ENCODE assay signal across 8 cellular contexts in genomic region chr1:23751050-23751814, GRCh38. TPM values are rescaled to one million over a fixed set of nuclear protein-coding genes. Genes with fewer than 3 reads are reported as not detected.
A peak's percentile ranks its signal among the peaks of the same experiment; 100 is the strongest.
DNase-seq lines count a peak whose midpoint lies in the region; ATAC-seq and TF ChIP-seq lines count a peak whose summit lies in the region.

No MANE protein-coding gene starts in this region.

- H3K36me3 Mint-ChIP-seq in brain (peaks cover 73% of the 10 kb centered on the region), type B pancreatic cell (peaks cover 26% of the 10 kb centered on the region)

- TF ChIP-seq CTCF in brain (conservative IDR thresholded peaks at IDR 0.05) = peak; percentile 50 to 70
- peak; percentile 76 for TF ChIP-seq CTCF in type B pancreatic cell (conservative IDR thresholded peaks at IDR 0.05)

- H3K4me1 ChIP-seq in SJSA1 (replicated peaks) = no peaks in the 10 kb centered on the region

- H3K9me3 ChIP-seq in SJSA1 (replicated peaks) = no peaks in the 10 kb centered on the region

- H3K9me3 Mint-ChIP-seq in brain (no peaks in the 10 kb centered on the region), type B pancreatic cell (no peaks in the 10 kb centered on the region)

- no peak overlapping the region for H3K27ac ChIP-seq in SJSA1

- ATAC-seq in left lobe of liver = peak; percentile 89

- H3K4me3 ChIP-seq in SJSA1 = no peak overlapping the region

- peak; percentile 76 for DNase-seq in DMS 273 (lab: John Stamatoyannopoulos, UW; ENCODE audit: unreplicated experiment)
- DNase-seq in DMS 273 treated with DMSO at 0.1 percent for 48 hours (lab: John Stamatoyannopoulos, UW) = no peak
- DNase-seq in HT-29 (ENCODE audit: low spot score) = peak; percentile 71
- DNase-seq in SJSA1 (ENCODE audit: low read depth in 1 of 2, low spot score in 2 of 2) = peak; percentile 44 to 54
- DNase-seq in left lobe of liver (ENCODE audit: low spot score) = no peak
- DNase-seq in type B pancreatic cell (ENCODE audit: extremely low spot score, unreplicated experiment) = no peak
- no peak for DNase-seq in activated gamma-delta T cell treated with Interleukin-2 at 50 U/mL for 16 hours

- H3K27ac Mint-ChIP-seq in brain = peak overlapping the region in 3 of 5 experiments; percentile 16 to 81 (median 31)
- peak overlapping the region; percentile 40 for H3K27ac Mint-ChIP-seq in type B pancreatic cell

- no peak overlapping the region for H3K4me3 Mint-ChIP-seq in brain
- H3K4me3 Mint-ChIP-seq in type B pancreatic cell = no peak overlapping the region

- H3K27me3 Mint-ChIP-seq in brain = no peaks in the 10 kb centered on the region
- no peaks in the 10 kb centered on the region for H3K27me3 Mint-ChIP-seq in type B pancreatic cell

- H3K4me1 Mint-ChIP-seq in brain (peaks cover 25% of the 10 kb centered on the region), type B pancreatic cell (ENCODE audit: unreplicated experiment) (peaks cover 18% of the 10 kb centered on the region)

- no peaks in the 10 kb centered on the region for H3K27me3 ChIP-seq in SJSA1 (replicated peaks)

- peaks cover 90% of the 10 kb centered on the region for H3K36me3 ChIP-seq in SJSA1

RNA-seq across cellular contexts. Expression of gene ELOA, which starts 8.0 kb away (rescaled TPM):
- 32.9 and 36.8 TPM in 2 replicates for total RNA-seq in HT-29 (2014; rRNA removed; shearing (Covaris generic))
- 46.0 and 63.4 TPM in 2 replicates for total RNA-seq in SJSA1 (2014; rRNA removed; shearing (Covaris generic))
- 26.9 TPM for polyA plus RNA-seq in brain (ENCODE audit: insufficient read depth, low read depth, low replicate concordance)
- total RNA-seq in left lobe of liver (35.2 TPM), type B pancreatic cell (ENCODE audit: low replicate concordance) (39.6 and 44.3 TPM in 2 replicates)

RNA-seq across cellular contexts. Expression of gene PITHD1, which starts 27.0 kb away (rescaled TPM):
- total RNA-seq in HT-29 (2014; rRNA removed; shearing (Covaris generic)) = 103 TPM in 2 replicates
- total RNA-seq in SJSA1 (2014; rRNA removed; shearing (Covaris generic)) = 105 and 112 TPM in 2 replicates
- 79.2 TPM for polyA plus RNA-seq in brain (ENCODE audit: insufficient read depth, low read depth, low replicate concordance)
- 32.9 TPM for total RNA-seq in left lobe of liver
- 71.1 and 113 TPM in 2 replicates for total RNA-seq in type B pancreatic cell (ENCODE audit: low replicate concordance)

RNA-seq across cellular contexts. Expression of gene LYPLA2, which starts 39.7 kb away (rescaled TPM):
- total RNA-seq in HT-29 (2014; rRNA removed; shearing (Covaris generic)) = 299 and 311 TPM in 2 replicates
- 42.4 and 46.6 TPM in 2 replicates for total RNA-seq in SJSA1 (2014; rRNA removed; shearing (Covaris generic))
- polyA plus RNA-seq in brain (ENCODE audit: insufficient read depth, low read depth, low replicate concordance) = 53.3 TPM
- 32.5 TPM for total RNA-seq in left lobe of liver
- 83.6 and 113 TPM in 2 replicates for total RNA-seq in type B pancreatic cell (ENCODE audit: low replicate concordance)

RNA-seq across cellular contexts. Expression of gene GALE, which starts 49.3 kb away (rescaled TPM):
- total RNA-seq in HT-29 (2014; rRNA removed; shearing (Covaris generic)) = 252 and 273 TPM in 2 replicates
- total RNA-seq in SJSA1 (2014; rRNA removed; shearing (Covaris generic)) = 31.5 and 55.4 TPM in 2 replicates
- 20.7 TPM for polyA plus RNA-seq in brain (ENCODE audit: insufficient read depth, low read depth, low replicate concordance)
- total RNA-seq in left lobe of liver (43.1 TPM), type B pancreatic cell (ENCODE audit: low replicate concordance) (39.0 and 47.7 TPM in 2 replicates)

RNA-seq across cellular contexts. Expression of gene RPL11, which starts 59.6 kb away (rescaled TPM):
- total RNA-seq in HT-29 (2014; rRNA removed; shearing (Covaris generic)) = 1,290 and 1,388 TPM in 2 replicates
- 1,018 and 1,165 TPM in 2 replicates for total RNA-seq in SJSA1 (2014; rRNA removed; shearing (Covaris generic))
- 1,972 TPM for polyA plus RNA-seq in brain (ENCODE audit: insufficient read depth, low read depth, low replicate concordance)
- total RNA-seq in left lobe of liver (306 TPM), type B pancreatic cell (ENCODE audit: low replicate concordance) (1,209 and 1,301 TPM in 2 replicates)

Comparison
In these comparisons a context has a peak if more than half of its experiments do, and no peak if none do; other contexts are left out.
1. DNase-seq: peak in DMS 273 (single experiment), HT-29 (single experiment) and SJSA1 (2 of 2); none in DMS 273 treated with DMSO at 0.1 percent for 48 hours (single experiment), left lobe of liver (single experiment), type B pancreatic cell (single experiment) and activated gamma-delta T cell treated with Interleukin-2 at 50 U/mL for 16 hours (single experiment).